In the genomic region with DNA sequence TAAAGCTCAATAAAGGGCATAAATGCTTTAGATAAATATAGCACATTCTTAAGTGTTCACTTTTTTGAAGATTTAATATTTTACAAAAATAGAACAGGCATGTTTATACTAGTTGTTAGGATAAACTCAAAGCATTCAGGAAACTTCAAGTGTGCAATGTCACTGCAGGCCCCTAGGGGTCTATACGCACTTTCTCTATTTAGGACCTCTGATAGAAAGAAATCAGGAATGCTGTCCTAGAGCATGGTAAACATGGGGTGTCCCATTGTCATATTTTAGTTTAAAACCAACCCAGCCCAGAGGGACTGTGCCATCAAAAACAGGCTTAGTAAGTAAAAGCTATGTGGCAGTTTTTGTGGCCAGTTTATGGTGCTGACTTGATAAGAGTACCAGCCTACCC, we compare ENCODE assay signal across 1 cellular context.
TF ChIP-seq lines count a peak whose summit lies in the region.

No MANE protein-coding gene starts in this region.

TF ChIP-seq in GM12878, 131 proteins besides CTCF, POLR2A, EP300 and RAD21 (continued from another document):
- TF ChIP-seq BACH1 (IDR thresholded peaks at IDR 0.05; ENCODE audit: borderline replicate concordance) (no peak), SRF (IDR thresholded peaks at IDR 0.05; ENCODE audit: low read depth in 2 of 2, low read length in 2 of 2) (no peak), BRCA1 (IDR thresholded peaks at IDR 0.05; ENCODE audit: low read depth, low read length) (no peak), ZSCAN29 (IDR thresholded peaks at IDR 0.05) (no peak), GATAD2B (conservative IDR thresholded peaks at IDR 0.05; ENCODE audit: low read depth) (no peak), SKIL (IDR thresholded peaks at IDR 0.05; ENCODE audit: low read depth, poor library complexity, severe bottlenecking) (no peak), ZNF384 (IDR thresholded peaks at IDR 0.05; ENCODE audit: borderline replicate concordance, low read depth, low read length) (no peak), TCF3 (IDR thresholded peaks at IDR 0.05; ENCODE audit: borderline replicate concordance, insufficient read depth, low read depth, low read length) (no peak)
